ENCODE assay signal across 11 cellular contexts in genomic region chr21:25956993-25957714, GRCh38.
DNase-seq lines count a peak whose midpoint lies in the region; ATAC-seq and TF ChIP-seq lines count a peak whose summit lies in the region.
"Had no signal": no experiment of that assay in that cellular context is flagged by ENCODE, and none has a peak within 500 bp of the region (broad histone marks: within the 10 kb centered on the region; RNA-seq: fewer than 3 reads in every experiment).

No MANE protein-coding gene starts in this region.

- DNase-seq in AG20443 (ENCODE audit: low spot score) (peak; percentile 43), LHCN-M2 (ENCODE audit: low read depth) (peak; percentile 85), choroid plexus epithelial cell (ENCODE audit: low read depth) (peak; percentile 91), kidney tubule cell (ENCODE audit: low spot score) (peak; percentile 53), OCI-M2 (lab: John Stamatoyannopoulos, UW; ENCODE audit: unreplicated experiment) (no peak), NCI-H748 treated with DMSO at 0.1 percent for 48 hours (lab: John Stamatoyannopoulos, UW) (no peak)
- DNase-seq: mucosa of descending colon, NCI-H510A treated with DMSO at 0.1 percent for 48 hours, WERI-Rb-1 had no signal

- ATAC-seq in GM21360 (IDR thresholded peaks at IDR 0.05; ENCODE audit: unreplicated experiment) = no peak
- ATAC-seq in activated CD4-positive, CD25-positive, alpha-beta regulatory T cell treated with anti-CD3 and anti-CD28 coated beads, Interleukin-2, amount 50 U/mL, for 24 hours = no peak
- ATAC-seq: mucosa of descending colon had no signal

- no peak for TF ChIP-seq CTCF in choroid plexus epithelial cell (conservative IDR thresholded peaks at IDR 0.05; ENCODE audit: low read depth, low read length)

- no peak overlapping the region for H3K4me3 ChIP-seq in choroid plexus epithelial cell (ENCODE audit: low read depth, low read length)
- H3K4me3 ChIP-seq: mucosa of descending colon had no signal

Comparison
In these comparisons a context has a peak if more than half of its experiments do, and no peak if none do; other contexts are left out.
1. DNase-seq: peak in AG20443 (single experiment), LHCN-M2 (single experiment), choroid plexus epithelial cell (single experiment) and kidney tubule cell (single experiment); none in OCI-M2 (single experiment) and NCI-H748 treated with DMSO at 0.1 percent for 48 hours (single experiment).